Comparison of ENCODE assay signal across 9 cellular contexts in the genomic region with DNA sequence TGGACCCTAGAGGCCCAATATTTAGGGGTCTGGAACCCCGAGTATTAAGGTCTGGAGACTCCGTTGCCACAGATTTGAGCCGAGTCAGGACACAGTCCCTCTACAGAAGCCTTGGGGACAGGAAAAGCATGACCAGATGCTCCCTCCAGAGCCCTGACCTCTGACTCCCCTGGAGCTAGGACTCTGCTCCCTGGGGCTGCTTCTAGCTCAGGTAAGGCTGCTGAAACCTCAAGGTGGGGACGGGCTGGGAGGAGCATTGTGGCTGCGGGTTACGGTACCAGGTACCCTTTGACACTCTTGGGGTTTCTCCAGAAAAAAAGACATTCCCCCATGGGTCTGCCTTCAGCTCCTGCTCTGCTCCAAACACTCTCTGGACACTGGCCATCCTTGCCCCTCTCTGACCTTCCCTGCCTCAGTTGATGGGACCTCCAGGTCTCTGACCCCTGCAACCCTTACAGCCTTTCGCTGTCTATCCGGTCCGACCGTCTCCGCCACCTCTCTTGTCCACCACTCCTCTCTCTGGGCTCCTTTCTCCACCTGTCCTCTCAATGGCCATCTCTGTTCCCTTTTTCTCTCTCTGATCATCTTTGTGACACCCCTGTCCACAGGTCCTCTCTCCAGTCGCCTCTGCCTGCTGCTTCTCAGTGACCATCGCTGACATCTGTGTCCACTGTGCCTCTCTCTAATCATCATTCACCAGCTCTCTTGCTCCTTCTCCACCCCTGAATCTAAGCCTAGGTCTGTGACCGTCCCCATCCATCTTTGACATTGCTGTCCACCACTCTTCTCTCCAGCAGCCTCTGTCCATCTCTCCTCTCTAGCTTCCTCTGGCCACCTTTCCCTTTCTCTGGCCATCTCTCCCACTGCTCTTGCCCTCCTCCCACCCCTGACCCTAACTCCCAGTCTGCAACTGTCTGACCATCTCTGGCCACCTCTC. TPM values are rescaled to one million over a fixed set of nuclear protein-coding genes. Genes with fewer than 3 reads are reported as not detected.
DNase-seq lines count a peak whose midpoint lies in the region; ATAC-seq and TF ChIP-seq lines count a peak whose summit lies in the region.
"Had no signal": no experiment of that assay in that cellular context is flagged by ENCODE, and none has a peak within 500 bp of the region (broad histone marks: within the 10 kb centered on the region; RNA-seq: fewer than 3 reads in every experiment).

No MANE protein-coding gene starts in this region.

- H3K36me3 ChIP-seq in Peyer's patch = peaks cover 0 to 23% (median 0%) of the 10 kb centered on the region in 3 donors
- peaks cover 16 to 38% (median 25%) of the 10 kb centered on the region in 4 donors for H3K36me3 ChIP-seq in esophagus muscularis mucosa

- H3K9me3 ChIP-seq in Peyer's patch (no peaks in the 10 kb centered on the region), esophagus muscularis mucosa (no peaks in the 10 kb centered on the region)

- CTCF ChIA-PET in Calu3 (lab: Charles Lee) = no interaction called here

- ATAC-seq in GM18517 (IDR thresholded peaks at IDR 0.05; ENCODE audit: unreplicated experiment) (no peak), HG02798 (IDR thresholded peaks at IDR 0.05; ENCODE audit: poor library complexity, unreplicated experiment) (no peak), GM21423 (IDR thresholded peaks at IDR 0.05; ENCODE audit: unreplicated experiment) (no peak)

- peak overlapping the region; percentile 62 to 93 (median 79) for H3K4me3 ChIP-seq in Peyer's patch
- peak overlapping the region; percentile 71 to 87 (median 81) for H3K4me3 ChIP-seq in esophagus muscularis mucosa

- H3K9me3 Mint-ChIP-seq in Calu3 (ENCODE audit: low read depth, unreplicated experiment) = no peaks in the 10 kb centered on the region
- H3K9me3 Mint-ChIP-seq in progenitor cell of endocrine pancreas (ENCODE audit: low read depth) = no peaks in the 10 kb centered on the region

- H3K36me3 Mint-ChIP-seq in Calu3 (ENCODE audit: insufficient read depth, unreplicated experiment) (peaks cover 13% of the 10 kb centered on the region), progenitor cell of endocrine pancreas (ENCODE audit: insufficient read depth) (peaks cover 7% of the 10 kb centered on the region)

- TF ChIP-seq CTCF in Calu3 (IDR thresholded peaks at IDR 0.05; ENCODE audit: unreplicated experiment) (no peak), Peyer's patch (IDR thresholded peaks at IDR 0.05) (no peak), esophagus muscularis mucosa (IDR thresholded peaks at IDR 0.05) (no peak), progenitor cell of endocrine pancreas (IDR thresholded peaks at IDR 0.05; ENCODE audit: unreplicated experiment) (no peak)

- DNase-seq in Calu3 = no peak
- no peak for DNase-seq in Peyer's patch
- no peak for DNase-seq in esophagus muscularis mucosa (ENCODE audit: extremely low spot score)
- DNase-seq in progenitor cell of endocrine pancreas (ENCODE audit: low spot score, unreplicated experiment) = no peak
- DNase-seq in NCI-H2196 (lab: John Stamatoyannopoulos, UW; ENCODE audit: unreplicated experiment) = no peak
- DNase-seq: T1000 had no signal

- 65% methylated on average over 11 of the region's 14 CpGs for WGBS in esophagus muscularis mucosa

- intact Hi-C loops in Calu3 (cut with micrococcal nuclease; ENCODE audit: unreplicated experiment) (loop anchor here (2.0 to 10.0 kb wide), 2 partner anchors 49 to 193 kb away; partner anchors contain the start of genes IGFLR1, LIN37, PSENEN and U2AF1L4), esophagus muscularis mucosa (cut with DNase I) (no loop called here)

- H3K4me3 Mint-ChIP-seq in Calu3 (ENCODE audit: low read depth, unreplicated experiment) (peak overlapping the region; percentile 79), progenitor cell of endocrine pancreas (ENCODE audit: low read depth) (peak overlapping the region; percentile 74)

- H3K27me3 Mint-ChIP-seq in Calu3 (ENCODE audit: unreplicated experiment) = no peaks in the 10 kb centered on the region
- H3K27me3 Mint-ChIP-seq in progenitor cell of endocrine pancreas = no peaks in the 10 kb centered on the region

- H3K27ac Mint-ChIP-seq in Calu3 (ENCODE audit: unreplicated experiment) (no peak overlapping the region), progenitor cell of endocrine pancreas (peak overlapping the region; percentile 38)

- peaks cover 27% of the 10 kb centered on the region for H3K4me1 Mint-ChIP-seq in Calu3 (ENCODE audit: low read depth, unreplicated experiment)
- peaks cover 23% of the 10 kb centered on the region for H3K4me1 Mint-ChIP-seq in progenitor cell of endocrine pancreas (ENCODE audit: low read depth)

- H3K27me3 ChIP-seq in Peyer's patch (no peaks in the 10 kb centered on the region), esophagus muscularis mucosa (no peaks in the 10 kb centered on the region)

- TF ChIP-seq EP300 in esophagus muscularis mucosa (IDR thresholded peaks at IDR 0.05) = no peak

- no TSS peak for BruUV-seq in Calu3 (replicated peaks; lab: Mats Ljungman, UMichigan)

- H3K4me1 ChIP-seq in Peyer's patch (peaks cover 0 to 32% (median 9%) of the 10 kb centered on the region in 4 donors), esophagus muscularis mucosa (peaks cover 20 to 41% (median 38%) of the 10 kb centered on the region in 4 donors)

- TF ChIP-seq POLR2A in Peyer's patch (IDR thresholded peaks at IDR 0.05) (no peak), esophagus muscularis mucosa (IDR thresholded peaks at IDR 0.05; ENCODE audit: low read depth) (no peak)

- peak overlapping the region in 2 of 4 donors; percentile 21 to 72 for H3K27ac ChIP-seq in Peyer's patch
- H3K27ac ChIP-seq in esophagus muscularis mucosa (replicated peaks in 1 of 4) = peak overlapping the region; percentile 84 to 91 (median 90)

RNA-seq across cellular contexts. Expression of gene LRFN3, which starts 1.4 kb away (rescaled TPM):
- total RNA-seq in Calu3 (2022) = 15.2 and 18.5 TPM in 2 replicates
- total RNA-seq in Peyer's patch = 10 to 100 TPM in 3 of 4 donors, 1 to 10 TPM in 1; 8.3 to 34.4 (median 22.1) TPM
- total RNA-seq in esophagus muscularis mucosa = 10 to 100 TPM in 3 of 4 donors, 1 to 10 TPM in 1; 7.5 to 22.6 (median 15.3) TPM
- total RNA-seq in progenitor cell of endocrine pancreas = 31.0 and 31.5 TPM in 2 replicates

RNA-seq across cellular contexts. Expression of gene TYROBP, which starts 29.5 kb away (rescaled TPM):
- total RNA-seq in Calu3 (2022) (not detected in 2 replicates), Peyer's patch (10 to 100 TPM in 3 of 4 donors, 1 to 10 TPM in 1; 4.2 to 56.1 (median 20.2) TPM), esophagus muscularis mucosa (100 to 1,000 TPM in 1 of 4 donors, 10 to 100 TPM in 3; 47.1 to 145 (median 50.7) TPM), progenitor cell of endocrine pancreas (not detected in 2 replicates)

RNA-seq across cellular contexts. Expression of gene HCST, which starts 35.3 kb away (rescaled TPM):
- not detected in 2 replicates for total RNA-seq in Calu3 (2022)
- total RNA-seq in Peyer's patch = 1 to 10 TPM in 1 of 4 donors, not detected in 3; 9.7 TPM
- 10 to 100 TPM in 1 of 4 donors, 1 to 10 TPM in 1, not detected in 2; 3.7 to 14.6 TPM for total RNA-seq in esophagus muscularis mucosa
- 1.6 TPM in 1 of 2 replicates, not detected in the other for total RNA-seq in progenitor cell of endocrine pancreas

RNA-seq across cellular contexts. Expression of gene NFKBID, which starts 37.3 kb away (rescaled TPM):
- total RNA-seq in Calu3 (2022) = 14.9 and 15.6 TPM in 2 replicates
- total RNA-seq in Peyer's patch = 10 to 100 TPM in 3 of 4 donors, 1 to 10 TPM in 1; 8.4 to 38.0 (median 23.6) TPM
- 1 to 10 TPM; 2.5 to 6.2 (median 5.3) TPM for total RNA-seq in esophagus muscularis mucosa
- total RNA-seq in progenitor cell of endocrine pancreas = 11.4 and 13.9 TPM in 2 replicates

RNA-seq across cellular contexts. Expression of gene SDHAF1, which starts 57.4 kb away (rescaled TPM):
- total RNA-seq in Calu3 (2022) = 16.9 and 17.1 TPM in 2 replicates
- 10 to 100 TPM; 15.7 to 48.0 (median 39.1) TPM for total RNA-seq in Peyer's patch
- total RNA-seq in esophagus muscularis mucosa = 10 to 100 TPM; 44.0 to 60.3 (median 50.2) TPM
- total RNA-seq in progenitor cell of endocrine pancreas = 13.3 and 14.4 TPM in 2 replicates
